Comparison of ENCODE assay signal across 20 cellular contexts in genomic region chr2:96878796-96879544, GRCh38.
"Had no signal": no experiment of that assay in that cellular context is flagged by ENCODE, and none has a peak within 500 bp of the region (broad histone marks: within the 10 kb centered on the region; RNA-seq: fewer than 3 reads in every experiment).

No MANE protein-coding gene starts in this region.

- H3K27ac ChIP-seq: breast epithelium, foreskin keratinocyte, sigmoid colon, tibial artery had no signal

- DNase-seq: activated B cell treated with CpG ODN at 0.5 μM for 24 hours; activated CD4-positive, alpha-beta T cell treated with anti-CD3 and anti-CD28 coated beads for 4 hours; activated CD4-positive, alpha-beta T cell treated with anti-CD3 and anti-CD28 coated beads, Interleukin-2, amount 50 U/mL, for 48 hours; activated naive CD4-positive, alpha-beta T cell treated with Interleukin-2 at 50 U/mL for 16 hours; activated naive CD8-positive, alpha-beta T cell treated with anti-CD3 and anti-CD28 coated beads for 36 hours; activated T-cell treated with anti-CD3 and anti-CD28 coated beads, Interleukin-2, amount 50 U/mL, for 48 hours; erythroblast; foreskin keratinocyte; left colon; mesenchymal stem cell; nephron progenitor cell; occipital lobe; retina; sigmoid colon; stimulated activated CD4-positive, alpha-beta T cell treated with anti-CD3 and anti-CD28 coated beads, Interleukin-4, amount 100 ng/mL, for 24 hours; stimulated activated naive CD8-positive, alpha-beta T cell treated with anti-CD3 and anti-CD28 coated beads, Interleukin-15, Interleukin-2, amounts not matched to agents 100 U/mL and 50 U/mL, for 24 hours; T-helper 9 cell; tibial artery had no signal

- H3K27ac Mint-ChIP-seq: activated B cell treated with CpG ODN at 0.5 μM for 24 hours; activated naive CD8-positive, alpha-beta T cell treated with anti-CD3 and anti-CD28 coated beads for 36 hours had no signal

- H3K36me3 Mint-ChIP-seq: activated naive CD8-positive, alpha-beta T cell treated with anti-CD3 and anti-CD28 coated beads for 36 hours had no signal

- H3K27me3 ChIP-seq: breast epithelium, sigmoid colon, tibial artery had no signal

- H3K4me3 ChIP-seq: breast epithelium, sigmoid colon, tibial artery had no signal

- H3K36me3 ChIP-seq: breast epithelium, sigmoid colon, tibial artery had no signal

- H3K4me3 Mint-ChIP-seq: activated B cell treated with CpG ODN at 0.5 μM for 24 hours; activated naive CD8-positive, alpha-beta T cell treated with anti-CD3 and anti-CD28 coated beads for 36 hours; central memory CD8-positive, alpha-beta T cell had no signal

- H3K27me3 Mint-ChIP-seq: activated naive CD8-positive, alpha-beta T cell treated with anti-CD3 and anti-CD28 coated beads for 36 hours; central memory CD8-positive, alpha-beta T cell had no signal

- H3K9me3 ChIP-seq: breast epithelium, sigmoid colon, tibial artery had no signal

- H3K9me3 Mint-ChIP-seq: activated B cell treated with CpG ODN at 0.5 μM for 24 hours; activated naive CD8-positive, alpha-beta T cell treated with anti-CD3 and anti-CD28 coated beads for 36 hours; central memory CD8-positive, alpha-beta T cell; nephron progenitor cell had no signal

- ATAC-seq: foreskin keratinocyte; left colon; stimulated activated naive CD8-positive, alpha-beta T cell treated with anti-CD3 and anti-CD28 coated beads, Interleukin-15, Interleukin-2, amounts not matched to agents 100 U/mL and 50 U/mL, for 24 hours had no signal
